In genomic region chr22:37308385-37309200, GRCh38 we compare ENCODE assay signal across 11 cellular contexts. TPM values are rescaled to one million over a fixed set of nuclear protein-coding genes. Genes with fewer than 3 reads are reported as not detected.
DNase-seq lines count a peak whose midpoint lies in the region; ATAC-seq lines count a peak whose summit lies in the region.
"Had no signal": no experiment of that assay in that cellular context is flagged by ENCODE, and none has a peak within 500 bp of the region (broad histone marks: within the 10 kb centered on the region; RNA-seq: fewer than 3 reads in every experiment).

No MANE protein-coding gene starts in this region.

- H3K27ac Mint-ChIP-seq in stimulated activated naive CD8-positive, alpha-beta T cell treated with anti-CD3 and anti-CD28 coated beads, Interleukin-15, Interleukin-2, amounts not matched to agents 100 ng/mL and 50 ng/mL, for 24 hours: peak overlapping the region; percentile 89
- peak overlapping the region; percentile 96 for H3K27ac Mint-ChIP-seq in activated CD8-positive, alpha-beta T cell treated with anti-CD3 and anti-CD28 coated beads, Interleukin-2, amount 10 ng/mL, durations not matched to agents 7 days and 5 days
- H3K27ac Mint-ChIP-seq: endodermal cell had no signal

- no peak overlapping the region for H2AFZ ChIP-seq in mesenchymal stem cell (ENCODE audit: low read depth, low read length)

- no peak overlapping the region for H2BK5ac ChIP-seq in mesenchymal stem cell (ENCODE audit: low read depth, low read length, poor library complexity, severe bottlenecking)

- peak overlapping the region; percentile 96 to 97 for H3K4ac ChIP-seq in mesenchymal stem cell (ENCODE audit: low read depth in 1 of 2, low read length in 2 of 2)

- peak overlapping the region; percentile 32 for H2AK5ac ChIP-seq in mesenchymal stem cell (ENCODE audit: low read length, severe bottlenecking)

- peaks cover 0 to 3% of the 10 kb centered on the region in 2 experiments for H3K27me3 ChIP-seq in mesenchymal stem cell (ENCODE audit: control insufficient read depth in 1 of 2, insufficient read depth in 1 of 2, low read length in 2 of 2)

- no peaks in the 10 kb centered on the region for H3K36me3 ChIP-seq in mesenchymal stem cell (ENCODE audit: control insufficient read depth in 1 of 2, insufficient read depth in 2 of 2, low read depth in 1 of 2, low read length in 2 of 2)
- H3K36me3 ChIP-seq: WERI-Rb-1 had no signal

- H3K4me1 Mint-ChIP-seq in stimulated activated naive CD8-positive, alpha-beta T cell treated with anti-CD3 and anti-CD28 coated beads, Interleukin-15, Interleukin-2, amounts not matched to agents 100 ng/mL and 50 ng/mL, for 24 hours (ENCODE audit: low read depth): peaks cover 88% of the 10 kb centered on the region
- peaks cover 95% of the 10 kb centered on the region for H3K4me1 Mint-ChIP-seq in activated CD8-positive, alpha-beta T cell treated with anti-CD3 and anti-CD28 coated beads, Interleukin-2, amount 10 ng/mL, durations not matched to agents 7 days and 5 days (ENCODE audit: low read depth)

- H3K14ac ChIP-seq in mesenchymal stem cell (ENCODE audit: low read length in 2 of 2): peak overlapping the region in 1 of 2 experiments; percentile 99

- 90% methylated on average over 18 of the region's 18 CpGs for WGBS in mesenchymal stem cell

- POLR2A ChIA-PET in activated CD8-positive, alpha-beta T cell treated with anti-CD3 and anti-CD28 coated beads, Interleukin-2, amount 10 ng/mL, durations not matched to agents 7 days and 5 days (lab: Charles Lee): interaction anchor here (1.3 to 2.0 kb wide), 4 partner anchors 8 to 65 kb away, joined by 6 to 26 read pairs (median 11); partner anchors contain the start of gene RAC2

- H3K36me3 Mint-ChIP-seq in stimulated activated naive CD8-positive, alpha-beta T cell treated with anti-CD3 and anti-CD28 coated beads, Interleukin-15, Interleukin-2, amounts not matched to agents 100 ng/mL and 50 ng/mL, for 24 hours (ENCODE audit: low read depth): peaks cover 11% of the 10 kb centered on the region
- peaks cover 86% of the 10 kb centered on the region for H3K36me3 Mint-ChIP-seq in activated CD8-positive, alpha-beta T cell treated with anti-CD3 and anti-CD28 coated beads, Interleukin-2, amount 10 ng/mL, durations not matched to agents 7 days and 5 days (ENCODE audit: low read depth)

- H3K18ac ChIP-seq in mesenchymal stem cell (ENCODE audit: low read depth in 1 of 2, low read length in 2 of 2): peak overlapping the region; percentile 63 to 100

- H3K79me1 ChIP-seq in mesenchymal stem cell (replicated peaks; ENCODE audit: low read length, poor library complexity, severe bottlenecking): no peaks in the 10 kb centered on the region

- peaks cover 62% of the 10 kb centered on the region for H3K4me1 ChIP-seq in mesenchymal stem cell (ENCODE audit: control insufficient read depth, insufficient read depth, low read depth, low read length)

- H3K4me3 ChIP-seq in mesenchymal stem cell (ENCODE audit: insufficient read depth in 1 of 2, low read depth in 1 of 2, low read length in 2 of 2): no peak overlapping the region

- H3K23ac ChIP-seq in mesenchymal stem cell (ENCODE audit: low read length in 2 of 2): peak overlapping the region in 1 of 2 experiments; percentile 94

- H3K9me3 Mint-ChIP-seq in stimulated activated naive CD8-positive, alpha-beta T cell treated with anti-CD3 and anti-CD28 coated beads, Interleukin-15, Interleukin-2, amounts not matched to agents 100 ng/mL and 50 ng/mL, for 24 hours: no peaks in the 10 kb centered on the region
- peaks cover 4% of the 10 kb centered on the region for H3K9me3 Mint-ChIP-seq in activated CD8-positive, alpha-beta T cell treated with anti-CD3 and anti-CD28 coated beads, Interleukin-2, amount 10 ng/mL, durations not matched to agents 7 days and 5 days (ENCODE audit: insufficient read depth)
- H3K9me3 Mint-ChIP-seq: endodermal cell had no signal

- H3K9ac ChIP-seq in mesenchymal stem cell (ENCODE audit: low read length): peak overlapping the region; percentile 77

- no peaks in the 10 kb centered on the region for H3K9me3 ChIP-seq in mesenchymal stem cell (ENCODE audit: control insufficient read depth, low read length)

- H2BK120ac ChIP-seq in mesenchymal stem cell (ENCODE audit: low read depth, low read length): peak overlapping the region; percentile 86

- no peaks in the 10 kb centered on the region for H3K27me3 Mint-ChIP-seq in stimulated activated naive CD8-positive, alpha-beta T cell treated with anti-CD3 and anti-CD28 coated beads, Interleukin-15, Interleukin-2, amounts not matched to agents 100 ng/mL and 50 ng/mL, for 24 hours
- no peaks in the 10 kb centered on the region for H3K27me3 Mint-ChIP-seq in activated CD8-positive, alpha-beta T cell treated with anti-CD3 and anti-CD28 coated beads, Interleukin-2, amount 10 ng/mL, durations not matched to agents 7 days and 5 days (ENCODE audit: low read depth)

- H3K4me2 ChIP-seq in mesenchymal stem cell (ENCODE audit: low read length, poor library complexity, severe bottlenecking): no peak overlapping the region

- peak overlapping the region; percentile 94 for H3K27ac ChIP-seq in mesenchymal stem cell (ENCODE audit: low read length, poor library complexity, severe bottlenecking)
- H3K27ac ChIP-seq: WERI-Rb-1 had no signal

- CTCF ChIA-PET in activated CD8-positive, alpha-beta T cell treated with anti-CD3 and anti-CD28 coated beads, Interleukin-2, amount 10 ng/mL, durations not matched to agents 7 days and 5 days (lab: Charles Lee): interaction anchor here (1.2 to 2.2 kb wide), 4 partner anchors 24 to 66 kb away, joined by 3 to 19 read pairs (median 6); partner anchors contain the start of gene RAC2

- H2BK15ac ChIP-seq in mesenchymal stem cell (ENCODE audit: low read depth, poor library complexity, severe bottlenecking): peak overlapping the region; percentile 82

- peak overlapping the region; percentile 98 for H4K91ac ChIP-seq in mesenchymal stem cell (ENCODE audit: low read length)

- ATAC-seq in stimulated activated naive CD8-positive, alpha-beta T cell treated with anti-CD3 and anti-CD28 coated beads, Interleukin-15, Interleukin-2, amounts not matched to agents 100 U/mL and 50 U/mL, for 24 hours: no peak
- no peak for ATAC-seq in activated CD8-positive, alpha-beta T cell treated with anti-CD3 and anti-CD28 coated beads, Interleukin-2, amount 10 ng/mL, durations not matched to agents 7 days and 5 days
- ATAC-seq in HG03571 (IDR thresholded peaks at IDR 0.05; ENCODE audit: unreplicated experiment) (no peak), HG02763 (IDR thresholded peaks at IDR 0.05; ENCODE audit: unreplicated experiment) (no peak)

- no peak for DNase-seq in stimulated activated naive CD8-positive, alpha-beta T cell treated with anti-CD3 and anti-CD28 coated beads, Interleukin-15, Interleukin-2, amounts not matched to agents 100 U/mL and 50 U/mL, for 24 hours
- no peak for DNase-seq in activated CD8-positive, alpha-beta T cell treated with anti-CD3 and anti-CD28 coated beads, Interleukin-2, amount 10 ng/mL, durations not matched to agents 7 days and 5 days
- DNase-seq in mesenchymal stem cell (no peak), pons (ENCODE audit: low spot score) (no peak), C1 segment of cervical spinal cord (lab: John Stamatoyannopoulos, UW) (no peak)
- DNase-seq: endodermal cell, KBM-7, WERI-Rb-1 had no signal

- peak overlapping the region; percentile 57 for H3K4me3 Mint-ChIP-seq in stimulated activated naive CD8-positive, alpha-beta T cell treated with anti-CD3 and anti-CD28 coated beads, Interleukin-15, Interleukin-2, amounts not matched to agents 100 ng/mL and 50 ng/mL, for 24 hours
- H3K4me3 Mint-ChIP-seq in activated CD8-positive, alpha-beta T cell treated with anti-CD3 and anti-CD28 coated beads, Interleukin-2, amount 10 ng/mL, durations not matched to agents 7 days and 5 days: peak overlapping the region; percentile 71
- H3K4me3 Mint-ChIP-seq: endodermal cell had no signal

- H2BK12ac ChIP-seq in mesenchymal stem cell (ENCODE audit: low read length in 2 of 2): peak overlapping the region; percentile 42 to 100

- peak overlapping the region; percentile 98 for H4K8ac ChIP-seq in mesenchymal stem cell (ENCODE audit: low read length)

RNA-seq across cellular contexts. Expression of gene CYTH4, which starts 26.3 kb away (rescaled TPM):
- total RNA-seq in activated CD8-positive, alpha-beta T cell treated with anti-CD3 and anti-CD28 coated beads, Interleukin-2, amount 10 ng/mL, durations not matched to agents 7 days and 5 days: 100 to 1,000 TPM; 107 to 114 TPM
- 0.65 TPM for polyA plus RNA-seq in mesenchymal stem cell (2013, experiment 1 of 2)
- 0.41 TPM for polyA plus RNA-seq in mesenchymal stem cell (2013, experiment 2 of 2)
- total RNA-seq: endodermal cell had no signal
